In genomic region chr10:6635784-6636183, GRCh38 we compare ENCODE assay signal across 19 cellular contexts. TPM values are rescaled to one million over a fixed set of nuclear protein-coding genes. Genes with fewer than 3 reads are reported as not detected.
DNase-seq lines count a peak whose midpoint lies in the region; ATAC-seq, FAIRE-seq and TF ChIP-seq lines count a peak whose summit lies in the region.
"Had no signal": no experiment of that assay in that cellular context is flagged by ENCODE, and none has a peak within 500 bp of the region (broad histone marks: within the 10 kb centered on the region; RNA-seq: fewer than 3 reads in every experiment).

No MANE protein-coding gene starts in this region.

- peak overlapping the region; percentile 34 for H3K4me3 Mint-ChIP-seq in activated CD4-positive, alpha-beta T cell treated with anti-CD3 and anti-CD28 coated beads, Interleukin-2, amount 10 ng/mL, durations not matched to agents 24 days and 14 days
- peak overlapping the region; percentile 2 for H3K4me3 Mint-ChIP-seq in activated naive CD4-positive, alpha-beta T cell treated with anti-CD3 and anti-CD28 coated beads, Interleukin-2, amount 10 ng/mL, durations not matched to agents 7 days and 5 days
- no peak overlapping the region for H3K4me3 Mint-ChIP-seq in activated T-helper 1 cell treated with anti-CD3 and anti-CD28 coated beads, Interleukin-12 subunit alpha, Interleukin-12 subunit beta, Interleukin-2, Interleukin-4 antibody, amounts not matched to agents 30 ng/mL and 10 ng/mL and 1 ng/mL, durations not matched to agents 14 hours and 24 hours and 36 hours
- H3K4me3 Mint-ChIP-seq in stimulated activated naive CD8-positive, alpha-beta T cell treated with anti-CD3 and anti-CD28 coated beads, Interleukin-15, amount 100 ng/mL, for 72 hours, result peak overlapping the region; percentile 42 to 62
- H3K4me3 Mint-ChIP-seq: B cell, H9 had no signal

- DNase-seq in activated CD4-positive, alpha-beta T cell treated with anti-CD3 and anti-CD28 coated beads, Interleukin-2, amount 10 ng/mL, durations not matched to agents 24 days and 14 days, result no peak
- DNase-seq in activated CD4-positive, alpha-beta T cell treated with anti-CD3 and anti-CD28 coated beads for 4 hours, result no peak
- no peak for DNase-seq in activated naive CD4-positive, alpha-beta T cell treated with anti-CD3 and anti-CD28 coated beads, Interleukin-2, amount 10 ng/mL, durations not matched to agents 7 days and 5 days
- no peak for DNase-seq in activated naive CD4-positive, alpha-beta T cell treated with Interleukin-2 at 50 U/mL for 16 hours
- no peak for DNase-seq in activated T-helper 1 cell treated with anti-CD3 and anti-CD28 coated beads, Interleukin-12 subunit alpha, Interleukin-12 subunit beta, Interleukin-2, Interleukin-4 antibody, amounts not matched to agents 30 ng/mL and 10 ng/mL and 1 ng/mL, durations not matched to agents 14 hours and 24 hours and 36 hours (ENCODE audit: low spot score)
- no peak for DNase-seq in stimulated activated naive CD8-positive, alpha-beta T cell treated with anti-CD3 and anti-CD28 coated beads, Interleukin-15, amount 100 ng/mL, for 72 hours
- DNase-seq in hypothalamus (lab: John Stamatoyannopoulos, UW) (no peak), D721Med (ENCODE audit: insufficient read length, low spot score) (no peak)
- DNase-seq: 8988T, DMS53, EL, H9, KG1, MV-4-11, NCI-H187 treated with DMSO at 0.1 percent for 48 hours, NCI-H226, NCI-H524 had no signal

- CTCF ChIA-PET in activated naive CD4-positive, alpha-beta T cell treated with anti-CD3 and anti-CD28 coated beads, Interleukin-2, amount 10 ng/mL, durations not matched to agents 7 days and 5 days (lab: Charles Lee), result interaction anchor here (0.7 kb wide), 1 partner anchor 10 kb away, joined by 3 read pairs; no protein-coding TSS in a partner anchor

- peak; percentile 48 for ATAC-seq in stimulated activated naive CD8-positive, alpha-beta T cell treated with anti-CD3 and anti-CD28 coated beads, Interleukin-15, amount 100 ng/mL, for 72 hours
- ATAC-seq: GM12878 had no signal

- no peaks in the 10 kb centered on the region for H3K9me3 Mint-ChIP-seq in activated CD4-positive, alpha-beta T cell treated with anti-CD3 and anti-CD28 coated beads, Interleukin-2, amount 10 ng/mL, durations not matched to agents 24 days and 14 days
- H3K9me3 Mint-ChIP-seq in activated naive CD4-positive, alpha-beta T cell treated with anti-CD3 and anti-CD28 coated beads, Interleukin-2, amount 10 ng/mL, durations not matched to agents 7 days and 5 days, result no peaks in the 10 kb centered on the region
- H3K9me3 Mint-ChIP-seq in activated T-helper 1 cell treated with anti-CD3 and anti-CD28 coated beads, Interleukin-12 subunit alpha, Interleukin-12 subunit beta, Interleukin-2, Interleukin-4 antibody, amounts not matched to agents 30 ng/mL and 10 ng/mL and 1 ng/mL, durations not matched to agents 14 hours and 24 hours and 36 hours, result no peaks in the 10 kb centered on the region
- H3K9me3 Mint-ChIP-seq in stimulated activated naive CD8-positive, alpha-beta T cell treated with anti-CD3 and anti-CD28 coated beads, Interleukin-15, amount 100 ng/mL, for 72 hours, result no peaks in the 10 kb centered on the region

- intact Hi-C loops in activated CD4-positive, alpha-beta T cell treated with anti-CD3 and anti-CD28 coated beads, Interleukin-2, amount 10 ng/mL, durations not matched to agents 24 days and 14 days (cut with micrococcal nuclease), result no loop called here
- intact Hi-C loops in activated T-helper 1 cell treated with anti-CD3 and anti-CD28 coated beads, Interleukin-12 subunit alpha, Interleukin-12 subunit beta, Interleukin-2, Interleukin-4 antibody, amounts not matched to agents 30 ng/mL and 10 ng/mL and 1 ng/mL, durations not matched to agents 14 hours and 24 hours and 36 hours (cut with micrococcal nuclease), result no loop called here

- FAIRE-seq in D721Med (lab: Jason Lieb, UNC), result no peak
- FAIRE-seq: GM12878 had no signal

- no peak for TF ChIP-seq CTCF in D721Med (IDR thresholded peaks at IDR 0.05; ENCODE audit: insufficient read depth, missing control alignments)

- no peaks in the 10 kb centered on the region for H3K27me3 Mint-ChIP-seq in activated CD4-positive, alpha-beta T cell treated with anti-CD3 and anti-CD28 coated beads, Interleukin-2, amount 10 ng/mL, durations not matched to agents 24 days and 14 days
- peaks cover 3% of the 10 kb centered on the region for H3K27me3 Mint-ChIP-seq in activated naive CD4-positive, alpha-beta T cell treated with anti-CD3 and anti-CD28 coated beads, Interleukin-2, amount 10 ng/mL, durations not matched to agents 7 days and 5 days
- peaks cover 2% of the 10 kb centered on the region for H3K27me3 Mint-ChIP-seq in activated T-helper 1 cell treated with anti-CD3 and anti-CD28 coated beads, Interleukin-12 subunit alpha, Interleukin-12 subunit beta, Interleukin-2, Interleukin-4 antibody, amounts not matched to agents 30 ng/mL and 10 ng/mL and 1 ng/mL, durations not matched to agents 14 hours and 24 hours and 36 hours (ENCODE audit: insufficient read depth)
- no peaks in the 10 kb centered on the region for H3K27me3 Mint-ChIP-seq in stimulated activated naive CD8-positive, alpha-beta T cell treated with anti-CD3 and anti-CD28 coated beads, Interleukin-15, amount 100 ng/mL, for 72 hours

- peaks cover 51% of the 10 kb centered on the region for H3K4me1 Mint-ChIP-seq in activated CD4-positive, alpha-beta T cell treated with anti-CD3 and anti-CD28 coated beads, Interleukin-2, amount 10 ng/mL, durations not matched to agents 24 days and 14 days
- peaks cover 41% of the 10 kb centered on the region for H3K4me1 Mint-ChIP-seq in activated naive CD4-positive, alpha-beta T cell treated with anti-CD3 and anti-CD28 coated beads, Interleukin-2, amount 10 ng/mL, durations not matched to agents 7 days and 5 days
- H3K4me1 Mint-ChIP-seq in activated T-helper 1 cell treated with anti-CD3 and anti-CD28 coated beads, Interleukin-12 subunit alpha, Interleukin-12 subunit beta, Interleukin-2, Interleukin-4 antibody, amounts not matched to agents 30 ng/mL and 10 ng/mL and 1 ng/mL, durations not matched to agents 14 hours and 24 hours and 36 hours (ENCODE audit: low read depth), result peaks cover 52% of the 10 kb centered on the region
- H3K4me1 Mint-ChIP-seq in stimulated activated naive CD8-positive, alpha-beta T cell treated with anti-CD3 and anti-CD28 coated beads, Interleukin-15, amount 100 ng/mL, for 72 hours, result peaks cover 44% of the 10 kb centered on the region
- H3K4me1 Mint-ChIP-seq: B cell had no signal

- H3K27ac Mint-ChIP-seq in activated CD4-positive, alpha-beta T cell treated with anti-CD3 and anti-CD28 coated beads, Interleukin-2, amount 10 ng/mL, durations not matched to agents 24 days and 14 days, result peak overlapping the region; percentile 38
- H3K27ac Mint-ChIP-seq in activated naive CD4-positive, alpha-beta T cell treated with anti-CD3 and anti-CD28 coated beads, Interleukin-2, amount 10 ng/mL, durations not matched to agents 7 days and 5 days, result peak overlapping the region; percentile 47
- peak overlapping the region; percentile 21 for H3K27ac Mint-ChIP-seq in activated T-helper 1 cell treated with anti-CD3 and anti-CD28 coated beads, Interleukin-12 subunit alpha, Interleukin-12 subunit beta, Interleukin-2, Interleukin-4 antibody, amounts not matched to agents 30 ng/mL and 10 ng/mL and 1 ng/mL, durations not matched to agents 14 hours and 24 hours and 36 hours
- peak overlapping the region; percentile 4 to 81 for H3K27ac Mint-ChIP-seq in stimulated activated naive CD8-positive, alpha-beta T cell treated with anti-CD3 and anti-CD28 coated beads, Interleukin-15, amount 100 ng/mL, for 72 hours
- H3K27ac Mint-ChIP-seq: B cell, H9 had no signal

- peaks cover 4% of the 10 kb centered on the region for H3K36me3 Mint-ChIP-seq in activated CD4-positive, alpha-beta T cell treated with anti-CD3 and anti-CD28 coated beads, Interleukin-2, amount 10 ng/mL, durations not matched to agents 24 days and 14 days (ENCODE audit: low read depth)
- H3K36me3 Mint-ChIP-seq in activated naive CD4-positive, alpha-beta T cell treated with anti-CD3 and anti-CD28 coated beads, Interleukin-2, amount 10 ng/mL, durations not matched to agents 7 days and 5 days, result no peaks in the 10 kb centered on the region
- H3K36me3 Mint-ChIP-seq in activated T-helper 1 cell treated with anti-CD3 and anti-CD28 coated beads, Interleukin-12 subunit alpha, Interleukin-12 subunit beta, Interleukin-2, Interleukin-4 antibody, amounts not matched to agents 30 ng/mL and 10 ng/mL and 1 ng/mL, durations not matched to agents 14 hours and 24 hours and 36 hours (ENCODE audit: low read depth), result peaks cover 2% of the 10 kb centered on the region

RNA-seq across cellular contexts. Expression of gene PRKCQ, which starts 55.7 kb away (rescaled TPM):
- total RNA-seq in activated CD4-positive, alpha-beta T cell treated with anti-CD3 and anti-CD28 coated beads, Interleukin-2, amount 10 ng/mL, durations not matched to agents 24 days and 14 days, result 36.0 TPM in 2 replicates
- 45.9 and 50.4 TPM in 2 replicates for total RNA-seq in activated T-helper 1 cell treated with anti-CD3 and anti-CD28 coated beads, Interleukin-12 subunit alpha, Interleukin-12 subunit beta, Interleukin-2, Interleukin-4 antibody, amounts not matched to agents 30 ng/mL and 10 ng/mL and 1 ng/mL, durations not matched to agents 14 hours and 24 hours and 36 hours
